In genomic region chr11:7986768-7987559, GRCh38 we compare ENCODE assay signal across 8 cellular contexts.
DNase-seq lines count a peak whose midpoint lies in the region; ATAC-seq and TF ChIP-seq lines count a peak whose summit lies in the region.

A gene with protein sequence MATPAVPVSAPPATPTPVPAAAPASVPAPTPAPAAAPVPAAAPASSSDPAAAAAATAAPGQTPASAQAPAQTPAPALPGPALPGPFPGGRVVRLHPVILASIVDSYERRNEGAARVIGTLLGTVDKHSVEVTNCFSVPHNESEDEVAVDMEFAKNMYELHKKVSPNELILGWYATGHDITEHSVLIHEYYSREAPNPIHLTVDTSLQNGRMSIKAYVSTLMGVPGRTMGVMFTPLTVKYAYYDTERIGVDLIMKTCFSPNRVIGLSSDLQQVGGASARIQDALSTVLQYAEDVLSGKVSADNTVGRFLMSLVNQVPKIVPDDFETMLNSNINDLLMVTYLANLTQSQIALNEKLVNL (plus strand): TSS chr11:7987337. CDS start chr11:7987353, 16 bp downstream.

- TF ChIP-seq CTCF in GM06990 (IDR thresholded peaks at IDR 0.05; ENCODE audit: insufficient read depth, low read length, poor library complexity, severe bottlenecking) (peak; percentile 73), NB4 (IDR thresholded peaks at IDR 0.05; ENCODE audit: low read depth, low read length) (peak; percentile 54)

- no peaks in the 10 kb centered on the region for H3K9me3 ChIP-seq in SK-N-MC (ENCODE audit: low read depth, low read length)

- H3K27me3 Mint-ChIP-seq in activated naive CD4-positive, alpha-beta T cell treated with anti-CD3 and anti-CD28 coated beads, Interleukin-2, amount 10 ng/mL, durations not matched to agents 7 days and 5 days: no peaks in the 10 kb centered on the region

- H3K4me3 ChIP-seq in GM06990 (replicated peaks; ENCODE audit: low read depth, low read length) (peak within 1 kb of the TSS; percentile 85), NB4 (ENCODE audit: low read depth, low read length) (peak within 1 kb of the TSS; percentile 97), SK-N-MC (peak within 1 kb of the TSS; percentile 80)

- H3K9me3 Mint-ChIP-seq in activated naive CD4-positive, alpha-beta T cell treated with anti-CD3 and anti-CD28 coated beads, Interleukin-2, amount 10 ng/mL, durations not matched to agents 7 days and 5 days: no peaks in the 10 kb centered on the region

- H3K36me3 ChIP-seq in GM06990 (ENCODE audit: control insufficient read depth, insufficient read depth, low read length): peaks cover 4% of the 10 kb centered on the region
- H3K36me3 ChIP-seq in SK-N-MC (ENCODE audit: insufficient read depth, low read length): peaks cover 31% of the 10 kb centered on the region

- no peaks in the 10 kb centered on the region for H3K27me3 ChIP-seq in GM06990 (replicated peaks; ENCODE audit: control insufficient read depth, insufficient read depth, low read length)

- H3K27ac Mint-ChIP-seq in activated naive CD4-positive, alpha-beta T cell treated with anti-CD3 and anti-CD28 coated beads, Interleukin-2, amount 10 ng/mL, durations not matched to agents 7 days and 5 days: peak within 1 kb of the TSS; percentile 89

- H3K4me1 Mint-ChIP-seq in activated naive CD4-positive, alpha-beta T cell treated with anti-CD3 and anti-CD28 coated beads, Interleukin-2, amount 10 ng/mL, durations not matched to agents 7 days and 5 days: peaks cover 38% of the 10 kb centered on the region

- H3K27ac ChIP-seq in SK-N-MC: no peak within 1 kb of the TSS

- peak within 1 kb of the TSS; percentile 83 for H3K4me3 Mint-ChIP-seq in activated naive CD4-positive, alpha-beta T cell treated with anti-CD3 and anti-CD28 coated beads, Interleukin-2, amount 10 ng/mL, durations not matched to agents 7 days and 5 days

- TF ChIP-seq POLR2A in NB4 (IDR thresholded peaks at IDR 0.05; ENCODE audit: extremely low read depth, insufficient read length): peak; percentile 21

- DNase-seq in GM06990 (ENCODE audit: extremely low read depth, insufficient read length) (peak; percentile 88), NB4 (ENCODE audit: low read depth) (peak; percentile 98), SK-N-MC (ENCODE audit: low read depth, low spot score) (peak; percentile 99), germinal center (ENCODE audit: low spot score) (peak; percentile 95), non-pigmented ciliary epithelial cell (ENCODE audit: low read depth) (peak; percentile 99), superior temporal gyrus (ENCODE audit: extremely low spot score) (peak; percentile 100)
- peak; percentile 93 for DNase-seq in activated naive CD4-positive, alpha-beta T cell treated with anti-CD3 and anti-CD28 coated beads, Interleukin-2, amount 10 ng/mL, durations not matched to agents 7 days and 5 days

- peaks cover 4% of the 10 kb centered on the region for H3K36me3 Mint-ChIP-seq in activated naive CD4-positive, alpha-beta T cell treated with anti-CD3 and anti-CD28 coated beads, Interleukin-2, amount 10 ng/mL, durations not matched to agents 7 days and 5 days

- H3K9ac ChIP-seq in SK-N-MC (ENCODE audit: insufficient read length): peak within 1 kb of the TSS; percentile 81

- CTCF ChIA-PET in activated naive CD4-positive, alpha-beta T cell treated with anti-CD3 and anti-CD28 coated beads, Interleukin-2, amount 10 ng/mL, durations not matched to agents 7 days and 5 days (lab: Charles Lee): interaction anchor here (0.9 to 1.9 kb wide), 11 partner anchors 12 to 889 kb away, joined by 3 to 30 read pairs (median 4); no protein-coding TSS in a partner anchor

- peak; percentile 96 for ATAC-seq in HG02571 (IDR thresholded peaks at IDR 0.05; ENCODE audit: unreplicated experiment)
